Comparison of ENCODE assay signal across 8 cellular contexts in the genomic region with DNA sequence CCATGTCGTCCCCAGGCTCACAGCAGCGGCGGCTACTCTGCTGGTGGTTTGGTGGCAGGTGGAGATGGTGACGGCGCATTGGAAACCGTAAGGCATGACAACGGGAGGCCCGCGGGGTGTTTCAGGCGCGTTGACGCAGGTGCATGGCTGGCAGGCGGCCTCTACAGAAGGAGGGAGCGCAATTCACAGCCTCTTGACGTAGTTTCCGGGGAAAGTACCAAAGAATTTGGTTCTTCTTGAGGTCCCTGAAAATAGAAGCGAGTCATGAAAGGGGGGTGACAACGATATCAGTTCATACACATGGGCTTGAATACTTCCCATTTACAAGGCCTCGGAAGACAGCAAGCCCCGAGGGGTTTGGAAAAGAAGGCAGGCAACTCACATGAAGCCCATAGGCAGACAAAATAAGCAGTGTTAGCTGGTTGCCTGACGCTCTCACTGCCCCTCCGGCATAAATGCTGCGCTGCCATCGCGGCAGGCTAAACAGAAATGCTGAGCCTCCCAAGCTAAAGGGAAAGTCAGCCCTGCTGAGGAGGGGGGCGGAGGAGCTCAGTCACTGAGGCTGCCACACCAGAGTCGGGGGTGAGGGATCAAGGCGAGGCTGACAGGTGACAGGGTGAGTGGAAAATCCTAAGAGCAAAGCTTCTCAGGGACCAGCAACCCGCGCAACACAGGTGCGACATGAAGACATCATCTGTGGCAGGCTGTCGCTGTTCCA. TPM values are rescaled to one million over a fixed set of nuclear protein-coding genes. Genes with fewer than 3 reads are reported as not detected.
DNase-seq lines count a peak whose midpoint lies in the region; ATAC-seq, FAIRE-seq and TF ChIP-seq lines count a peak whose summit lies in the region.

No MANE protein-coding gene starts in this region.

- peaks cover 67% of the 10 kb centered on the region for H3K27me3 Mint-ChIP-seq in activated naive CD8-positive, alpha-beta T cell treated with anti-CD3 and anti-CD28 coated beads, Interleukin-2, amount 50 U/mL, for 24 hours
- peaks cover 3% of the 10 kb centered on the region for H3K27me3 Mint-ChIP-seq in neural crest cell (ENCODE audit: low read depth)

- peaks cover 14% of the 10 kb centered on the region for H3K4me1 Mint-ChIP-seq in activated naive CD8-positive, alpha-beta T cell treated with anti-CD3 and anti-CD28 coated beads, Interleukin-2, amount 50 U/mL, for 24 hours
- H3K4me1 Mint-ChIP-seq in neural crest cell = peaks cover 25% of the 10 kb centered on the region

- H3K27me3 ChIP-seq in SJCRH30 = no peaks in the 10 kb centered on the region

- FAIRE-seq in D721Med (lab: Jason Lieb, UNC) = no peak

- no peaks in the 10 kb centered on the region for H3K9me3 Mint-ChIP-seq in activated naive CD8-positive, alpha-beta T cell treated with anti-CD3 and anti-CD28 coated beads, Interleukin-2, amount 50 U/mL, for 24 hours
- H3K9me3 Mint-ChIP-seq in neural crest cell = no peaks in the 10 kb centered on the region

- H3K4me1 ChIP-seq in SJCRH30 = peaks cover 18% of the 10 kb centered on the region

- peak overlapping the region; percentile 54 for H3K4me3 Mint-ChIP-seq in activated naive CD8-positive, alpha-beta T cell treated with anti-CD3 and anti-CD28 coated beads, Interleukin-2, amount 50 U/mL, for 24 hours
- peak overlapping the region; percentile 27 for H3K4me3 Mint-ChIP-seq in neural crest cell

- H3K27ac ChIP-seq in SJCRH30 = no peak overlapping the region

- ATAC-seq in GM21825 (IDR thresholded peaks at IDR 0.05; ENCODE audit: unreplicated experiment) = peak; percentile 100
- ATAC-seq in activated naive CD8-positive, alpha-beta T cell treated with anti-CD3 and anti-CD28 coated beads, Interleukin-2, amount 50 U/mL, for 24 hours = peak; percentile 93

- DNase-seq in SJCRH30 (peak in 1 of 2 experiments; percentile 30), neural crest cell (ENCODE audit: low read depth, low spot score) (peak; percentile 14), NCI-H1436 (lab: John Stamatoyannopoulos, UW) (no peak), D721Med (ENCODE audit: insufficient read length, low spot score) (no peak), NCI-H1105 treated with DMSO at 0.1 percent for 48 hours (lab: John Stamatoyannopoulos, UW) (no peak)
- peak; percentile 65 for DNase-seq in activated naive CD8-positive, alpha-beta T cell treated with anti-CD3 and anti-CD28 coated beads, Interleukin-2, amount 50 U/mL, for 24 hours

- peak overlapping the region; percentile 35 for H3K4me3 ChIP-seq in GM12875 (ENCODE audit: low read depth, low read length)
- peak overlapping the region; percentile 33 for H3K4me3 ChIP-seq in SJCRH30

- TF ChIP-seq CTCF in GM12875 (IDR thresholded peaks at IDR 0.05; ENCODE audit: borderline replicate concordance, insufficient read depth, low read depth, low read length) = no peak
- TF ChIP-seq CTCF in neural crest cell (conservative IDR thresholded peaks at IDR 0.05) = no peak
- no peak for TF ChIP-seq CTCF in D721Med (IDR thresholded peaks at IDR 0.05; ENCODE audit: insufficient read depth, missing control alignments)

- H3K36me3 Mint-ChIP-seq in activated naive CD8-positive, alpha-beta T cell treated with anti-CD3 and anti-CD28 coated beads, Interleukin-2, amount 50 U/mL, for 24 hours (ENCODE audit: low read depth) = no peaks in the 10 kb centered on the region
- H3K36me3 Mint-ChIP-seq in neural crest cell (ENCODE audit: low read depth) = peaks cover 3% of the 10 kb centered on the region

- peak overlapping the region; percentile 59 for H3K27ac Mint-ChIP-seq in activated naive CD8-positive, alpha-beta T cell treated with anti-CD3 and anti-CD28 coated beads, Interleukin-2, amount 50 U/mL, for 24 hours
- H3K27ac Mint-ChIP-seq in neural crest cell (ENCODE audit: unreplicated experiment) = no peak overlapping the region

- H3K9me3 ChIP-seq in SJCRH30 (replicated peaks) = no peaks in the 10 kb centered on the region

- no peaks in the 10 kb centered on the region for H3K36me3 ChIP-seq in SJCRH30

RNA-seq across cellular contexts. Expression of a gene that starts 52.3 kb away (rescaled TPM):
- 137 and 144 TPM in 2 replicates for total RNA-seq in SJCRH30 (2014; rRNA removed; shearing (Covaris generic))
- total RNA-seq in neural crest cell = 2.3 and 3.2 TPM in 2 replicates

Comparison
In these comparisons a context has a peak if more than half of its experiments do, and no peak if none do; other contexts are left out.
1. DNase-seq: peak in activated naive CD8-positive, alpha-beta T cell treated with anti-CD3 and anti-CD28 coated beads, Interleukin-2, amount 50 U/mL, for 24 hours (single experiment) and neural crest cell (single experiment); none in NCI-H1436 (single experiment), D721Med (single experiment) and NCI-H1105 treated with DMSO at 0.1 percent for 48 hours (single experiment).
2. RNA of a gene that starts 52.3 kb away (total RNA-seq): 137 to 144 TPM in SJCRH30; 2.3 to 3.2 TPM in neural crest cell; every median in the first group is over 10 times any median in the second.